Comparison of ENCODE assay signal across 2 cellular contexts in genomic region chr4:152935661-152936445, GRCh38.
TF ChIP-seq lines count a peak whose summit lies in the region.

A gene with protein sequence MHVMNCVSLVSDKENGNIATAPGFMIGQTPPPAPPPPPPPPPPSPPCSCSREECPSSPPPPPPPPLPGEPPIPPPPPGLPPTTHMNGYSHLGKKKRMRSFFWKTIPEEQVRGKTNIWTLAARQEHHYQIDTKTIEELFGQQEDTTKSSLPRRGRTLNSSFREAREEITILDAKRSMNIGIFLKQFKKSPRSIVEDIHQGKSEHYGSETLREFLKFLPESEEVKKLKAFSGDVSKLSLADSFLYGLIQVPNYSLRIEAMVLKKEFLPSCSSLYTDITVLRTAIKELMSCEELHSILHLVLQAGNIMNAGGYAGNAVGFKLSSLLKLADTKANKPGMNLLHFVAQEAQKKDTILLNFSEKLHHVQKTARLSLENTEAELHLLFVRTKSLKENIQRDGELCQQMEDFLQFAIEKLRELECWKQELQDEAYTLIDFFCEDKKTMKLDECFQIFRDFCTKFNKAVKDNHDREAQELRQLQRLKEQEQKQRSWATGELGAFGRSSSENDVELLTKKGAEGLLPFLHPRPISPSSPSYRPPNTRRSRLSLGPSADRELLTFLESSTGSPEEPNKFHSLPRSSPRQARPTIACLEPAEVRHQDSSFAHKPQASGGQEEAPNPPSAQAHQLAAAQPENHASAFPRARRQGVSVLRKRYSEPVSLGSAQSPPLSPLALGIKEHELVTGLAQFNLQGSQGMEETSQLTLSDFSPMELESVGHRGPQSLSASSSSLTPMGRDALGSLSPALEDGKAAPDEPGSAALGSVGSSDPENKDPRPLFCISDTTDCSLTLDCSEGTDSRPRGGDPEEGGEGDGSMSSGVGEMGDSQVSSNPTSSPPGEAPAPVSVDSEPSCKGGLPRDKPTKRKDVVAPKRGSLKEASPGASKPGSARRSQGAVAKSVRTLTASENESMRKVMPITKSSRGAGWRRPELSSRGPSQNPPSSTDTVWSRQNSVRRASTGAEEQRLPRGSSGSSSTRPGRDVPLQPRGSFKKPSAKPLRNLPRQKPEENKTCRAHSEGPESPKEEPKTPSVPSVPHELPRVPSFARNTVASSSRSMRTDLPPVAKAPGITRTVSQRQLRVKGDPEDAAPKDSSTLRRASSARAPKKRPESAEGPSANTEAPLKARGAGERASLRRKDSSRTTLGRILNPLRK (plus strand): TSS chr4:152936323. CDS start chr4:152943058, 6,735 bp downstream.

TF ChIP-seq in HCT116, 20 proteins besides CTCF, POLR2A, EP300 and RAD21:
- TF ChIP-seq ZFX (IDR thresholded peaks at IDR 0.05) (peak; percentile 36; the same call in 1 of the 2 replicates), YY1 (IDR thresholded peaks at IDR 0.05; ENCODE audit: extremely low read depth, insufficient replicate concordance, low read depth, low read length) (no peak), POLR2AphosphoS5 (IDR thresholded peaks at IDR 0.05; ENCODE audit: low read depth, low read length) (peak; percentile 18; the same call in 1 of the 2 replicates), SP1 (IDR thresholded peaks at IDR 0.05; ENCODE audit: low read depth) (peak; percentile 40; the same call in 1 of the 2 replicates), SIN3A (IDR thresholded peaks at IDR 0.05; ENCODE audit: low read depth) (0 out of 2 replicates have a peak, but pooled peaks have one; percentile 49), FOSL1 (IDR thresholded peaks at IDR 0.05; ENCODE audit: low read depth) (no peak), CBX3 (IDR thresholded peaks at IDR 0.05; ENCODE audit: low read depth) (no peak; the same call in 1 of the 2 replicates), CEBPB (IDR thresholded peaks at IDR 0.05; ENCODE audit: low read depth) (no peak), TCF7L2 (IDR thresholded peaks at IDR 0.05; ENCODE audit: borderline replicate concordance, extremely low read depth, insufficient read depth, insufficient read length) (no peak), SRF (IDR thresholded peaks at IDR 0.05; ENCODE audit: low read depth) (no peak), EGR1 (IDR thresholded peaks at IDR 0.05; ENCODE audit: low read depth) (no peak), ZNF274 (IDR thresholded peaks at IDR 0.05; ENCODE audit: low read depth, low read length) (no peak), JUND (IDR thresholded peaks at IDR 0.05) (no peak)
- TF ChIP-seq, protein P1, sequence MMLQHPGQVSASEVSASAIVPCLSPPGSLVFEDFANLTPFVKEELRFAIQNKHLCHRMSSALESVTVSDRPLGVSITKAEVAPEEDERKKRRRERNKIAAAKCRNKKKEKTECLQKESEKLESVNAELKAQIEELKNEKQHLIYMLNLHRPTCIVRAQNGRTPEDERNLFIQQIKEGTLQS (IDR thresholded peaks at IDR 0.05) = no peak
- TF ChIP-seq, protein P2, sequence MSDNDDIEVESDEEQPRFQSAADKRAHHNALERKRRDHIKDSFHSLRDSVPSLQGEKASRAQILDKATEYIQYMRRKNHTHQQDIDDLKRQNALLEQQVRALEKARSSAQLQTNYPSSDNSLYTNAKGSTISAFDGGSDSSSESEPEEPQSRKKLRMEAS (IDR thresholded peaks at IDR 0.05) = peak; percentile 93

TF ChIP-seq in HepG2, 621 proteins besides CTCF, POLR2A, EP300 and RAD21 (continues in another document):
- peak; percentile 54; the same call in 1 of the 2 replicates for TF ChIP-seq NFKB2 (CRISPR knock-in tag; IDR thresholded peaks at IDR 0.05; ENCODE audit: borderline replicate concordance)
- TF ChIP-seq HNRNPK (IDR thresholded peaks at IDR 0.05; ENCODE audit: low read depth, low read length, poor library complexity, severe bottlenecking) = peak; percentile 78
- TF ChIP-seq MLXIP (CRISPR knock-in tag; IDR thresholded peaks at IDR 0.05; ENCODE audit: borderline replicate concordance) = no peak
- TF ChIP-seq RFXAP (CRISPR knock-in tag; IDR thresholded peaks at IDR 0.05; ENCODE audit: borderline replicate concordance) = 0 out of 2 replicates have a peak, but pooled peaks have one; percentile 3
- TF ChIP-seq ZHX2 (IDR thresholded peaks at IDR 0.05; ENCODE audit: low read depth) = no peak
- no peak for TF ChIP-seq ZHX2 (CRISPR knock-in tag; IDR thresholded peaks at IDR 0.05; ENCODE audit: borderline replicate concordance)
- peak; percentile 71 for TF ChIP-seq ZNF687 (CRISPR knock-in tag; IDR thresholded peaks at IDR 0.05)
- no peak for TF ChIP-seq PAF1 (CRISPR knock-in tag; IDR thresholded peaks at IDR 0.05)
- peak; percentile 41; the same call in 1 of the 2 replicates for TF ChIP-seq ZFY (CRISPR knock-in tag; IDR thresholded peaks at IDR 0.05)
- TF ChIP-seq TBX2 (CRISPR knock-in tag; IDR thresholded peaks at IDR 0.05; ENCODE audit: borderline replicate concordance) = peak; percentile 53; the same call in 1 of the 2 replicates
- TF ChIP-seq ZNF674 (CRISPR knock-in tag; IDR thresholded peaks at IDR 0.05; ENCODE audit: low read depth) = no peak
- TF ChIP-seq MIXL1 (CRISPR knock-in tag; IDR thresholded peaks at IDR 0.05) = no peak
- peak; percentile 53; the same call in 1 of the 2 replicates for TF ChIP-seq HDAC1 (CRISPR knock-in tag; IDR thresholded peaks at IDR 0.05)
- TF ChIP-seq ZSCAN25 (CRISPR knock-in tag; IDR thresholded peaks at IDR 0.05) = no peak
- TF ChIP-seq AKAP8 (CRISPR knock-in tag; IDR thresholded peaks at IDR 0.05) = no peak
- TF ChIP-seq ZNF878 (CRISPR knock-in tag; IDR thresholded peaks at IDR 0.05) = no peak
- TF ChIP-seq, protein P3, sequence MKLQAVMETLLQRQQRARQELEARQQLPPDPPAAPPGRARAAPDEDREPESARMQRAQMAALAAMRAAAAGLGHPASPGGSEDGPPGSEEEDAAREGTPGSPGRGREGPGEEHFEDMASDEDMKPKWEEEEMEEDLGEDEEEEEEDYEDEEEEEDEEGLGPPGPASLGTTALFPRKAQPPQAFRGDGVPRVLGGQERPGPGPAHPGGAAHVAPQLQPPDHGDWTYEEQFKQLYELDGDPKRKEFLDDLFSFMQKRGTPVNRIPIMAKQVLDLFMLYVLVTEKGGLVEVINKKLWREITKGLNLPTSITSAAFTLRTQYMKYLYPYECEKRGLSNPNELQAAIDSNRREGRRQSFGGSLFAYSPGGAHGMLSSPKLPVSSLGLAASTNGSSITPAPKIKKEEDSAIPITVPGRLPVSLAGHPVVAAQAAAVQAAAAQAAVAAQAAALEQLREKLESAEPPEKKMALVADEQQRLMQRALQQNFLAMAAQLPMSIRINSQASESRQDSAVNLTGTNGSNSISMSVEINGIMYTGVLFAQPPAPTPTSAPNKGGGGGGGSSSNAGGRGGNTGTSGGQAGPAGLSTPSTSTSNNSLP (IDR thresholded peaks at IDR 0.05; ENCODE audit: low read depth, low read length) = no peak
- TF ChIP-seq, protein P4, sequence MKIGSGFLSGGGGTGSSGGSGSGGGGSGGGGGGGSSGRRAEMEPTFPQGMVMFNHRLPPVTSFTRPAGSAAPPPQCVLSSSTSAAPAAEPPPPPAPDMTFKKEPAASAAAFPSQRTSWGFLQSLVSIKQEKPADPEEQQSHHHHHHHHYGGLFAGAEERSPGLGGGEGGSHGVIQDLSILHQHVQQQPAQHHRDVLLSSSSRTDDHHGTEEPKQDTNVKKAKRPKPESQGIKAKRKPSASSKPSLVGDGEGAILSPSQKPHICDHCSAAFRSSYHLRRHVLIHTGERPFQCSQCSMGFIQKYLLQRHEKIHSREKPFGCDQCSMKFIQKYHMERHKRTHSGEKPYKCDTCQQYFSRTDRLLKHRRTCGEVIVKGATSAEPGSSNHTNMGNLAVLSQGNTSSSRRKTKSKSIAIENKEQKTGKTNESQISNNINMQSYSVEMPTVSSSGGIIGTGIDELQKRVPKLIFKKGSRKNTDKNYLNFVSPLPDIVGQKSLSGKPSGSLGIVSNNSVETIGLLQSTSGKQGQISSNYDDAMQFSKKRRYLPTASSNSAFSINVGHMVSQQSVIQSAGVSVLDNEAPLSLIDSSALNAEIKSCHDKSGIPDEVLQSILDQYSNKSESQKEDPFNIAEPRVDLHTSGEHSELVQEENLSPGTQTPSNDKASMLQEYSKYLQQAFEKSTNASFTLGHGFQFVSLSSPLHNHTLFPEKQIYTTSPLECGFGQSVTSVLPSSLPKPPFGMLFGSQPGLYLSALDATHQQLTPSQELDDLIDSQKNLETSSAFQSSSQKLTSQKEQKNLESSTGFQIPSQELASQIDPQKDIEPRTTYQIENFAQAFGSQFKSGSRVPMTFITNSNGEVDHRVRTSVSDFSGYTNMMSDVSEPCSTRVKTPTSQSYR (CRISPR knock-in tag; IDR thresholded peaks at IDR 0.05; ENCODE audit: borderline replicate concordance) = peak; percentile 17; the same call in 1 of the 2 replicates
- TF ChIP-seq ZNF569 (CRISPR knock-in tag; IDR thresholded peaks at IDR 0.05; ENCODE audit: borderline replicate concordance) = no peak
- peak; percentile 72; the same call in 1 of the 2 replicates for TF ChIP-seq RBFOX2 (IDR thresholded peaks at IDR 0.05; ENCODE audit: low read depth, low read length)
